In genomic region chr13:101520672-101521071, GRCh38 we compare ENCODE assay signal across 8 cellular contexts.
DNase-seq lines count a peak whose midpoint lies in the region; ATAC-seq, FAIRE-seq and TF ChIP-seq lines count a peak whose summit lies in the region.

No MANE protein-coding gene starts in this region.

- peak overlapping the region; percentile 52 for H3K4me2 ChIP-seq in DND-41 (ENCODE audit: insufficient read depth, low read length)

- H4K20me1 ChIP-seq in DND-41 (ENCODE audit: insufficient read depth, low read length), result no peaks in the 10 kb centered on the region

- FAIRE-seq in pancreas (lab: Jason Lieb, UNC), result no peak

- H3K4me3 ChIP-seq in DND-41 (ENCODE audit: low read depth in 1 of 2, low read length in 2 of 2), result peak overlapping the region in 1 of 2 experiments; percentile 17; a peak in 1 of 4 replicates
- H3K4me3 ChIP-seq in RWPE2 (ENCODE audit: severe bottlenecking), result no peak overlapping the region
- H3K4me3 ChIP-seq in pancreas, result no peak overlapping the region

- intact Hi-C loops in pancreas (cut with DNase I), result loop anchor here in 1 of 3 donors (10.0 kb wide), 1 partner anchor 234 kb away; no protein-coding TSS in a partner anchor

- H2AFZ ChIP-seq in DND-41 (ENCODE audit: low read depth, low read length), result peak overlapping the region; percentile 13; the same call in 1 of the 2 replicates

- H3K4me1 ChIP-seq in DND-41 (ENCODE audit: insufficient read depth, low read length) (peaks cover 47% of the 10 kb centered on the region), RWPE2 (ENCODE audit: insufficient read depth, poor library complexity, severe bottlenecking) (peaks cover 14% of the 10 kb centered on the region), foreskin keratinocyte (peaks cover 11% of the 10 kb centered on the region), pancreas (no peaks in the 10 kb centered on the region)

- DNase-seq in DND-41 (peak; percentile 85), RWPE2 (ENCODE audit: low spot score) (no peak), foreskin keratinocyte (peak; percentile 41 to 62), NCI-H446 treated with DMSO at 0.1 percent for 48 hours (lab: John Stamatoyannopoulos, UW) (no peak), pancreas (no peak)

- peak overlapping the region; percentile 44 for H3K9ac ChIP-seq in DND-41 (ENCODE audit: low read depth, low read length)

- H3K9me3 ChIP-seq in DND-41 (ENCODE audit: insufficient read depth, low read length, severe bottlenecking) (no peaks in the 10 kb centered on the region), RWPE2 (ENCODE audit: severe bottlenecking) (no peaks in the 10 kb centered on the region), pancreas (no peaks in the 10 kb centered on the region)

- peak; percentile 99 for ATAC-seq in DND-41 (ENCODE audit: insufficient read depth, low read depth)
- ATAC-seq in GM21737 (IDR thresholded peaks at IDR 0.05; ENCODE audit: unreplicated experiment), result peak; percentile 76
- peak; percentile 88 for ATAC-seq in RWPE2 (ENCODE audit: low read depth)
- ATAC-seq in foreskin keratinocyte, result peak; percentile 89
- ATAC-seq in HG02884 (IDR thresholded peaks at IDR 0.05; ENCODE audit: unreplicated experiment), result no peak
- ATAC-seq in HG03520 (IDR thresholded peaks at IDR 0.05; ENCODE audit: unreplicated experiment), result no peak
- ATAC-seq in pancreas, result no peak

- 83 to 84% methylated on average over 4 of the region's 4 CpGs for WGBS in pancreas, 2 donors

- H3K27me3 ChIP-seq in DND-41 (ENCODE audit: insufficient read depth, low read length, poor library complexity), result no peaks in the 10 kb centered on the region
- no peaks in the 10 kb centered on the region for H3K27me3 ChIP-seq in RWPE2 (ENCODE audit: insufficient read depth, poor library complexity, severe bottlenecking)
- no peaks in the 10 kb centered on the region for H3K27me3 ChIP-seq in foreskin keratinocyte
- no peaks in the 10 kb centered on the region for H3K27me3 ChIP-seq in pancreas

- peak overlapping the region; percentile 88 for H3K27ac ChIP-seq in DND-41 (ENCODE audit: low read length)
- H3K27ac ChIP-seq in RWPE2 (ENCODE audit: poor library complexity, severe bottlenecking), result no peak overlapping the region
- no peak overlapping the region for H3K27ac ChIP-seq in foreskin keratinocyte
- no peak overlapping the region for H3K27ac ChIP-seq in pancreas

- no peaks in the 10 kb centered on the region for H3K79me2 ChIP-seq in DND-41 (ENCODE audit: insufficient read depth, low read length)

- H3K36me3 ChIP-seq in DND-41 (ENCODE audit: insufficient read depth, low read length), result no peaks in the 10 kb centered on the region
- H3K36me3 ChIP-seq in RWPE2 (ENCODE audit: low read depth), result no peaks in the 10 kb centered on the region
- no peaks in the 10 kb centered on the region for H3K36me3 ChIP-seq in pancreas

- TF ChIP-seq CTCF in DND-41 (IDR thresholded peaks at IDR 0.05; ENCODE audit: borderline replicate concordance, extremely low read depth, low read length, poor library complexity, severe bottlenecking) (no peak), RWPE2 (IDR thresholded peaks at IDR 0.05; ENCODE audit: poor library complexity, severe bottlenecking) (no peak), foreskin keratinocyte (conservative IDR thresholded peaks at IDR 0.05) (no peak), pancreas (IDR thresholded peaks at IDR 0.05) (no peak)

Comparison
In these comparisons a context has a peak if more than half of its experiments do, and no peak if none do; other contexts are left out.
1. ATAC-seq: peak in DND-41 (single experiment), GM21737 (single experiment), RWPE2 (single experiment) and foreskin keratinocyte (single experiment); none in HG02884 (single experiment), HG03520 (single experiment) and pancreas (0 of 4).
2. DNase-seq: peak in DND-41 (single experiment) and foreskin keratinocyte (2 of 2); none in RWPE2 (single experiment), NCI-H446 treated with DMSO at 0.1 percent for 48 hours (single experiment) and pancreas (0 of 6).